ENCODE assay signal across 23 cellular contexts in the genomic region with DNA sequence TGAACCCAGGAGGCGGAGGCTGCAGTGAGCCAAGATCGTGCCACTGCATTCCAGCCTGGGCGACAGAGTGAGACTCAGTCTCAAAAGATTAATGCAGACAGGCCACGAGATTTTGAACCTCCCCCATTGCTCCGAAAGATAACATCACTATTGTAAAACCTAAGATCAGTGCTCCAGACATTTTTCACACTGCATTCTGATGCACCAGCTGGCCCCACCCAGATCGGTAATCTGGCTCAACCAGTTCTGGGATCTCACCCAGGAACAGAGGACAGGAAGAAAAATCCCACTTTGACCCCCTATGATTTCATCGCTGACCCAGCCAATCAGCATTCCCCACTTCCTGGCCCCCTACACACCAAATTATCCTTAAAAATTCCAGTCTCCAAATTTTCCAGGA. TPM values are rescaled to one million over a fixed set of nuclear protein-coding genes. Genes with fewer than 3 reads are reported as not detected.
DNase-seq lines count a peak whose midpoint lies in the region; ATAC-seq, FAIRE-seq and TF ChIP-seq lines count a peak whose summit lies in the region.
"Had no signal": no experiment of that assay in that cellular context is flagged by ENCODE, and none has a peak within 500 bp of the region (broad histone marks: within the 10 kb centered on the region; RNA-seq: fewer than 3 reads in every experiment).

No MANE protein-coding gene starts in this region.

- H3K27me3 ChIP-seq in bronchial epithelial cell (ENCODE audit: control insufficient read depth, insufficient read depth, low read length) = no peaks in the 10 kb centered on the region
- H3K27me3 ChIP-seq: upper lobe of left lung had no signal

- ATAC-seq in left colon = peak; percentile 68

- TF ChIP-seq CTCF in bronchial epithelial cell (IDR thresholded peaks at IDR 0.05; ENCODE audit: insufficient read depth, low read length, severe bottlenecking) (no peak), type B pancreatic cell (conservative IDR thresholded peaks at IDR 0.05) (no peak)

- intact Hi-C loops in left colon (cut with DNase I, micrococcal nuclease) = loop anchor here in 1 of 2 donors (10.0 kb wide), 1 partner anchor 73 kb away; no protein-coding TSS in a partner anchor

- FAIRE-seq in bronchial epithelial cell (lab: Jason Lieb, UNC) = no peak
- FAIRE-seq: small intestine had no signal

- in situ Hi-C loops in ACHN (cut with HindIII; ENCODE audit: low pct_ligation_motif_present, low pct_unique_long_range_greater_than_20kb, low sequenced_read_pairs) = no loop called here

- H3K4me3 ChIP-seq in bronchial epithelial cell (ENCODE audit: low read depth, low read length) = no peak overlapping the region
- H3K4me3 ChIP-seq: prostate gland, upper lobe of left lung had no signal

- H3K4me1 Mint-ChIP-seq in type B pancreatic cell (ENCODE audit: unreplicated experiment) = peaks cover 53% of the 10 kb centered on the region

- H3K4me3 Mint-ChIP-seq in type B pancreatic cell = peak overlapping the region; percentile 35
- H3K4me3 Mint-ChIP-seq: activated CD4-positive, alpha-beta T cell treated with anti-CD3 and anti-CD28 coated beads, Interleukin-2, amount 10 ng/mL, durations not matched to agents 24 days and 14 days; B cell; nephron progenitor cell; stimulated activated naive CD8-positive, alpha-beta T cell treated with anti-CD3 and anti-CD28 coated beads, Interleukin-15, Interleukin-2, amounts not matched to agents 100 ng/mL and 50 ng/mL, for 24 hours had no signal

- H3K27ac Mint-ChIP-seq in type B pancreatic cell = peak overlapping the region; percentile 98
- H3K27ac Mint-ChIP-seq: activated CD4-positive, alpha-beta T cell treated with anti-CD3 and anti-CD28 coated beads, Interleukin-2, amount 10 ng/mL, durations not matched to agents 24 days and 14 days; B cell; nephron progenitor cell; stimulated activated naive CD8-positive, alpha-beta T cell treated with anti-CD3 and anti-CD28 coated beads, Interleukin-15, Interleukin-2, amounts not matched to agents 100 ng/mL and 50 ng/mL, for 24 hours had no signal

- H3K27me3 Mint-ChIP-seq in type B pancreatic cell = no peaks in the 10 kb centered on the region
- H3K27me3 Mint-ChIP-seq: activated CD4-positive, alpha-beta T cell treated with anti-CD3 and anti-CD28 coated beads, Interleukin-2, amount 10 ng/mL, durations not matched to agents 24 days and 14 days; B cell; stimulated activated naive CD8-positive, alpha-beta T cell treated with anti-CD3 and anti-CD28 coated beads, Interleukin-15, Interleukin-2, amounts not matched to agents 100 ng/mL and 50 ng/mL, for 24 hours had no signal

- DNase-seq in DMS53 (lab: John Stamatoyannopoulos, UW) = peak; percentile 20
- no peak for DNase-seq in DMS53 treated with DMSO at 0.1 percent for 48 hours (lab: John Stamatoyannopoulos, UW; ENCODE audit: unreplicated experiment)
- DNase-seq in bronchial epithelial cell (ENCODE audit: low read depth) = peak; percentile 72
- peak; percentile 47 to 52 for DNase-seq in left colon
- no peak for DNase-seq in type B pancreatic cell (ENCODE audit: extremely low spot score, unreplicated experiment)
- no peak for DNase-seq in ACHN
- no peak for DNase-seq in anterior cingulate cortex (lab: John Stamatoyannopoulos, UW)
- no peak for DNase-seq in cerebellar cortex (ENCODE audit: low spot score)
- DNase-seq: activated CD4-positive, alpha-beta T cell treated with anti-CD3 and anti-CD28 coated beads, Interleukin-2, amount 10 ng/mL, durations not matched to agents 24 days and 14 days; activated CD8-positive, alpha-beta memory T cell treated with anti-CD3 and anti-CD28 coated beads, Interleukin-2, amount 50 U/mL, for 4 hours; activated effector memory CD4-positive, alpha-beta T cell treated with Interleukin-2 at 50 U/mL for 16 hours; dermis blood vessel endothelial cell; midbrain; NCI-H146; nephron progenitor cell; SHP77; small intestine; stimulated activated CD4-positive, alpha-beta T cell treated with anti-CD3 and anti-CD28 coated beads, Interleukin-4, amount 100 ng/mL, for 1 hour; T-helper 1 cell; upper lobe of left lung had no signal

- no peaks in the 10 kb centered on the region for H3K36me3 ChIP-seq in bronchial epithelial cell (ENCODE audit: control insufficient read depth, insufficient read depth, low read length)
- H3K36me3 ChIP-seq: prostate gland, upper lobe of left lung had no signal

- H3K9me3 Mint-ChIP-seq in type B pancreatic cell = peaks cover 5% of the 10 kb centered on the region
- H3K9me3 Mint-ChIP-seq: activated CD4-positive, alpha-beta T cell treated with anti-CD3 and anti-CD28 coated beads, Interleukin-2, amount 10 ng/mL, durations not matched to agents 24 days and 14 days; stimulated activated naive CD8-positive, alpha-beta T cell treated with anti-CD3 and anti-CD28 coated beads, Interleukin-15, Interleukin-2, amounts not matched to agents 100 ng/mL and 50 ng/mL, for 24 hours had no signal

- no peaks in the 10 kb centered on the region for H3K36me3 Mint-ChIP-seq in type B pancreatic cell

RNA-seq across cellular contexts. Expression of gene CSRP1, which starts 10.7 kb away (rescaled TPM):
- total RNA-seq in bronchial epithelial cell = 257 and 258 TPM in 2 replicates
- 100 to 1,000 TPM; 131 to 355 TPM for total RNA-seq in left colon
- 7.3 and 139 TPM in 2 replicates for total RNA-seq in type B pancreatic cell (ENCODE audit: low replicate concordance)

RNA-seq across cellular contexts. Expression of gene NAV1, which starts 21.3 kb away (rescaled TPM):
- total RNA-seq in bronchial epithelial cell (1.4 and 1.6 TPM in 2 replicates), left colon (10 to 100 TPM; 13.6 to 25.1 TPM), type B pancreatic cell (ENCODE audit: low replicate concordance) (38.1 and 44.9 TPM in 2 replicates)

RNA-seq across cellular contexts. Expression of gene PHLDA3, which starts 48.6 kb away (rescaled TPM):
- total RNA-seq in bronchial epithelial cell = 118 and 190 TPM in 2 replicates
- 10 to 100 TPM; 13.1 to 19.3 TPM for total RNA-seq in left colon
- total RNA-seq in type B pancreatic cell (ENCODE audit: low replicate concordance) = 59.3 and 132 TPM in 2 replicates

Comparison
In these comparisons a context has a peak if more than half of its experiments do, and no peak if none do; other contexts are left out.
1. DNase-seq: peak in DMS53 (single experiment), bronchial epithelial cell (single experiment) and left colon (2 of 2); none in DMS53 treated with DMSO at 0.1 percent for 48 hours (single experiment), type B pancreatic cell (single experiment), ACHN (single experiment), anterior cingulate cortex (0 of 58) and cerebellar cortex (single experiment).